ENCODE assay signal across 11 cellular contexts in genomic region chr1:207754011-207754410, GRCh38. TPM values are rescaled to one million over a fixed set of nuclear protein-coding genes. Genes with fewer than 3 reads are reported as not detected.
A peak's percentile ranks its signal among the peaks of the same experiment; 100 is the strongest.
DNase-seq lines count a peak whose midpoint lies in the region; ATAC-seq and TF ChIP-seq lines count a peak whose summit lies in the region.
"Had no signal": no experiment of that assay in that cellular context is flagged by ENCODE, and none has a peak within 500 bp of the region (broad histone marks: within the 10 kb centered on the region; RNA-seq: fewer than 3 reads in every experiment).

No MANE protein-coding gene starts in this region.

- in situ Hi-C loops in HAP-1 (cut with MboI; ENCODE audit: low sequenced_read_pairs) (no loop called here), G401 (cut with HindIII; ENCODE audit: low sequenced_read_pairs) (no loop called here)

- peak overlapping the region; percentile 91 for H3K4me2 ChIP-seq in PC-3 (ENCODE audit: low read length)

- peaks cover 78% of the 10 kb centered on the region for H3K79me2 ChIP-seq in PC-3 (ENCODE audit: low read length)

- H3K9ac ChIP-seq in PC-3 (ENCODE audit: low read length) = peak overlapping the region; percentile 93

- DNase-seq in HAP-1 (ENCODE audit: low spot score in 2 of 2) (no peak), PC-3 (no peak), epithelial cell of esophagus (ENCODE audit: low read depth) (no peak), Kasumi-1 (lab: John Stamatoyannopoulos, UW) (no peak), G401 (ENCODE audit: low spot score) (no peak), nucleus accumbens (lab: John Stamatoyannopoulos, UW) (no peak)
- DNase-seq in activated effector memory CD4-positive, alpha-beta T cell treated with anti-CD3 and anti-CD28 coated beads, Interleukin-2, amount 50 U/mL, for 16 hours = no peak
- DNase-seq: NCI-H1436, SHP77 treated with DMSO at 0.1 percent for 48 hours had no signal

- TF ChIP-seq CTCF in PC-3 (conservative IDR thresholded peaks at IDR 0.05; ENCODE audit: low read depth, low read length) (no peak), epithelial cell of esophagus (IDR thresholded peaks at IDR 0.05; ENCODE audit: insufficient read depth, low read depth, low read length, missing control alignments) (no peak), neutrophil (IDR thresholded peaks at IDR 0.05) (no peak)

- CTCF ChIA-PET in PC-3 (lab: Charles Lee) = interaction anchor here (0.6 kb wide), 1 partner anchor 88 kb away, joined by 5 read pairs; no protein-coding TSS in a partner anchor

- no TSS peak for BruUV-seq in PC-3 (replicated peaks; lab: Mats Ljungman, UMichigan)

- H3K27me3 ChIP-seq in HAP-1 (ENCODE audit: low read depth) (no peaks in the 10 kb centered on the region), PC-3 (ENCODE audit: low read length) (no peaks in the 10 kb centered on the region), neutrophil (no peaks in the 10 kb centered on the region)

- no peaks in the 10 kb centered on the region for H3K9me2 ChIP-seq in PC-3 (replicated peaks; ENCODE audit: low read length)

- H2AFZ ChIP-seq in PC-3 (ENCODE audit: low read length) = no peak overlapping the region

- no peaks in the 10 kb centered on the region for H3K9me3 ChIP-seq in HAP-1
- no peaks in the 10 kb centered on the region for H3K9me3 ChIP-seq in PC-3 (ENCODE audit: low read length)
- no peaks in the 10 kb centered on the region for H3K9me3 ChIP-seq in neutrophil

- H3F3A ChIP-seq in PC-3 (ENCODE audit: low read length, unreplicated experiment) = peaks cover 15% of the 10 kb centered on the region

- H3K4me1 ChIP-seq in HAP-1 (peaks cover 38% of the 10 kb centered on the region), PC-3 (ENCODE audit: insufficient read depth, low read length) (peaks cover 63% of the 10 kb centered on the region), neutrophil (ENCODE audit: control insufficient read depth in 1 of 2, insufficient read depth in 1 of 2, low read depth in 1 of 2, low read length in 1 of 2) (peaks cover 50 to 53% of the 10 kb centered on the region in 2 experiments)

- H3K36me3 ChIP-seq in HAP-1 (replicated peaks) (peaks cover 7% of the 10 kb centered on the region), PC-3 (ENCODE audit: low read depth, low read length) (peaks cover 21% of the 10 kb centered on the region), neutrophil (peaks cover 23% of the 10 kb centered on the region)

- H3K4me3 ChIP-seq in HAP-1 (peak overlapping the region; percentile 79), PC-3 (ENCODE audit: low read length) (peak overlapping the region; percentile 89), epithelial cell of esophagus (ENCODE audit: low read length) (peak overlapping the region; percentile 5), neutrophil (ENCODE audit: low read depth in 1 of 2, low read length in 1 of 2) (peak overlapping the region; percentile 85 to 90)

- intact Hi-C loops in PC-3 (cut with micrococcal nuclease) = loop anchor here (10.0 kb wide), 1 partner anchor 419 kb away; no protein-coding TSS in a partner anchor

- peaks cover 60% of the 10 kb centered on the region for H4K20me1 ChIP-seq in PC-3 (ENCODE audit: low read length)

- ATAC-seq in PC-3 = no peak
- ATAC-seq: activated naive CD4-positive, alpha-beta T cell treated with anti-CD3 and anti-CD28 coated beads, Interleukin-2, amount 50 U/mL, for 72 hours had no signal

- no peak overlapping the region for H3K27ac ChIP-seq in PC-3 (ENCODE audit: low read length)
- peak overlapping the region; percentile 94 for H3K27ac ChIP-seq in neutrophil

- POLR2A ChIA-PET in PC-3 (lab: Charles Lee; ENCODE audit: unreplicated experiment) = no interaction called here

RNA-seq across cellular contexts. Expression of gene CD46, which starts 2.2 kb away (rescaled TPM):
- total RNA-seq in PC-3 (2014; rRNA removed) = 116 and 119 TPM in 2 replicates
- 48.7 and 54.9 TPM in 2 replicates for total RNA-seq in G401 (2014; rRNA removed; shearing (Covaris generic))

Comparison
In these comparisons a context has a peak if more than half of its experiments do, and no peak if none do; other contexts are left out.
1. H3K4me3 ChIP-seq: peak in every context shown above with its lines; median percentile 89 in PC-3; 88 in neutrophil; 79 in HAP-1; 5 in epithelial cell of esophagus.